In genomic region chr7:88005191-88005590, GRCh38 we compare ENCODE assay signal across 8 cellular contexts.
"Had no signal": no experiment of that assay in that cellular context is flagged by ENCODE, and none has a peak within 500 bp of the region (broad histone marks: within the 10 kb centered on the region; RNA-seq: fewer than 3 reads in every experiment).

No MANE protein-coding gene starts in this region.

- H3K27me3 Mint-ChIP-seq: IgD-negative memory B cell had no signal

- ATAC-seq: HCT116, HepG2 had no signal

- H3K27ac Mint-ChIP-seq: HFFc6, IgD-negative memory B cell had no signal

- H3K4me1 Mint-ChIP-seq: IgD-negative memory B cell had no signal

- H3K9me3 Mint-ChIP-seq: IgD-negative memory B cell had no signal

- H3K4me3 Mint-ChIP-seq: HFFc6, IgD-negative memory B cell had no signal

- FAIRE-seq: HepG2 had no signal

- DNase-seq: GM23248, GOT3, H7, HFFc6, KBM-7 had no signal
